Comparison of ENCODE assay signal across 1 cellular context in the genomic region with DNA sequence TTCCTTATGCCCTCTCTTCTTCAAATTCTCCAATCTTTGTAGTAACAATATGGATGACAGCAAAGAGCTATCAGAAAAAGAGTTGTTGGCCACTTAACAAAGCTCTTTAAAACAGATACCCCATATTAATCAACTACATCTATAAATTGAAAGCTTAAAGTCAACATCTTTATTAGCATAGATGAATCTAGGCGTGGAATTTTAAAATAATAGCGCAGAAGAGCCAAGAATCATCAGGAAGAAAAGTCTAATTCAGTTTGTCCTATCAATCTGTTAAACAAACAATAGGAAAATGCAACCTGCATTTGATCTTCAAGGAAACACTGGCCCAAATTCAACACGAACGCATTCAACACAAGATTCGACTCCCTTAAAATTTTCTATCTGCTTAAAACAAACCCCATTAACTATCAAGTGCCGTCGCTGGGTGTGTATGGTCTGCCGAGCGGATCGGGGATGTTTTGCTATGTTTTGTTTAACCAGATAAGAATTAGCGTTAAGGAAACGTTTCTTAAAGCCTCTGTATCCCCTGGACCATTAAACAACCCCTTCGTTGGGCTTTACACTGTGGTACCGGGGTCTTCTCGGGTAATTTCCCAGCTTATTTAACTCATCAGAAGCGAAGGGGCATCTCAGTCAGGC.
TF ChIP-seq lines count a peak whose summit lies in the region.

No MANE protein-coding gene starts in this region.

TF ChIP-seq in GM12878, 131 proteins besides CTCF, POLR2A, EP300 and RAD21:
- 0 out of 2 replicates have a peak, but pooled peaks have one; percentile 22 for TF ChIP-seq MTA2 (IDR thresholded peaks at IDR 0.05; ENCODE audit: low read depth)
- no peak for TF ChIP-seq DPF2 (IDR thresholded peaks at IDR 0.05)
- 0 out of 2 replicates have a peak, but pooled peaks have one; percentile 30 for TF ChIP-seq RAD51 (IDR thresholded peaks at IDR 0.05)
- TF ChIP-seq RELA (IDR thresholded peaks at IDR 0.05; ENCODE audit: borderline replicate concordance, partially characterized antibody), result peak; percentile 34
- TF ChIP-seq EGR1 (IDR thresholded peaks at IDR 0.05; ENCODE audit: borderline replicate concordance in 1 of 2, low read depth in 2 of 2, low read length in 2 of 2), result no peak
- TF ChIP-seq CEBPB (IDR thresholded peaks at IDR 0.05; ENCODE audit: borderline replicate concordance in 1 of 2, low read depth in 2 of 2, low read length in 2 of 2), result no peak
- no peak for TF ChIP-seq SP1 (IDR thresholded peaks at IDR 0.05; ENCODE audit: low read depth, low read length)
- no peak for TF ChIP-seq KAT2A (conservative IDR thresholded peaks at IDR 0.05; ENCODE audit: control insufficient read depth, low read depth, low read length)
- TF ChIP-seq FOXM1 (IDR thresholded peaks at IDR 0.05; ENCODE audit: low read depth, low read length), result peak; percentile 40; the same call in 1 of the 2 replicates
- no peak; the same call in 1 of the 2 replicates for TF ChIP-seq RUNX3 (IDR thresholded peaks at IDR 0.05; ENCODE audit: low read length)
- TF ChIP-seq, protein P1, sequence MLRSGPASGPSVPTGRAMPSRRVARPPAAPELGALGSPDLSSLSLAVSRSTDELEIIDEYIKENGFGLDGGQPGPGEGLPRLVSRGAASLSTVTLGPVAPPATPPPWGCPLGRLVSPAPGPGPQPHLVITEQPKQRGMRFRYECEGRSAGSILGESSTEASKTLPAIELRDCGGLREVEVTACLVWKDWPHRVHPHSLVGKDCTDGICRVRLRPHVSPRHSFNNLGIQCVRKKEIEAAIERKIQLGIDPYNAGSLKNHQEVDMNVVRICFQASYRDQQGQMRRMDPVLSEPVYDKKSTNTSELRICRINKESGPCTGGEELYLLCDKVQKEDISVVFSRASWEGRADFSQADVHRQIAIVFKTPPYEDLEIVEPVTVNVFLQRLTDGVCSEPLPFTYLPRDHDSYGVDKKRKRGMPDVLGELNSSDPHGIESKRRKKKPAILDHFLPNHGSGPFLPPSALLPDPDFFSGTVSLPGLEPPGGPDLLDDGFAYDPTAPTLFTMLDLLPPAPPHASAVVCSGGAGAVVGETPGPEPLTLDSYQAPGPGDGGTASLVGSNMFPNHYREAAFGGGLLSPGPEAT (IDR thresholded peaks at IDR 0.05; ENCODE audit: low read depth), result peak; percentile 62; the same call in 1 of the 2 replicates
- TF ChIP-seq MEF2A (IDR thresholded peaks at IDR 0.05; ENCODE audit: insufficient read depth, low read depth, low read length), result 0 out of 2 replicates have a peak, but pooled peaks have one; percentile 5
